Comparison of ENCODE assay signal across 15 cellular contexts in the genomic region with DNA sequence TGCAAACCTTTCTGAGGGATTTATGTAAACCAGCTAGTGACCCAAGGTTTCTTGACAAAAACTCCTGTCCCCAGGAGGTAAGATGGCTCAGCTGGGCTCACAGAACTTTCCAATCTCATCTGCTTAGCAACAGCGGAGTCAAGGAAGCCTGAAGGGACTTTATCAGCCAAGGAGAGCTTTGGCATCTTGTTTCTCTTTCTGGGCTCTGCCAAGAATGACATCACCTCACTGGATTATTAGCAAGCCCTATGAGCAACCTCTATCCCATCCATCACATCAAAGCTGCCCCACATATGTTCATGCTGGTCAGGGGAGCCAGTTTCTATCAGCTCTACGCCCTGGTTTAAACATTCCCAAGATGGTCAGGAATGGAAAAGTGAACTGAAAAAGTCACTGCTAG.
DNase-seq lines count a peak whose midpoint lies in the region; ATAC-seq, FAIRE-seq and TF ChIP-seq lines count a peak whose summit lies in the region.
"Had no signal": no experiment of that assay in that cellular context is flagged by ENCODE, and none has a peak within 500 bp of the region (broad histone marks: within the 10 kb centered on the region; RNA-seq: fewer than 3 reads in every experiment).

No MANE protein-coding gene starts in this region.

- no peak overlapping the region for H3K18ac ChIP-seq in trophoblast cell (ENCODE audit: low read length)

- no peak overlapping the region for H4K8ac ChIP-seq in trophoblast cell (ENCODE audit: low read depth, low read length)

- TF ChIP-seq CTCF in bronchial epithelial cell (IDR thresholded peaks at IDR 0.05; ENCODE audit: insufficient read depth, low read length, severe bottlenecking): no peak

- no peak overlapping the region for H3K4ac ChIP-seq in trophoblast cell (ENCODE audit: low read depth, low read length)

- H2BK120ac ChIP-seq in trophoblast cell (ENCODE audit: insufficient read depth, low read length, poor library complexity): no peak overlapping the region

- no peak overlapping the region for H3K4me2 ChIP-seq in trophoblast cell (ENCODE audit: low read length)

- no peak overlapping the region for H2AFZ ChIP-seq in trophoblast cell (ENCODE audit: insufficient read depth, low read length, poor library complexity)

- no peak overlapping the region for H2AK5ac ChIP-seq in trophoblast cell (ENCODE audit: low read length)

- no peak for ATAC-seq in HG02588 (IDR thresholded peaks at IDR 0.05; ENCODE audit: unreplicated experiment)
- no peak for ATAC-seq in HG03571 (IDR thresholded peaks at IDR 0.05; ENCODE audit: unreplicated experiment)
- ATAC-seq: effector memory CD8-positive, alpha-beta T cell had no signal

- H2BK5ac ChIP-seq in trophoblast cell (ENCODE audit: low read depth, low read length, poor library complexity): no peak overlapping the region

- H3K27ac ChIP-seq in trophoblast cell (ENCODE audit: low read depth, low read length): no peak overlapping the region
- H3K27ac ChIP-seq: SJSA1 had no signal

- peaks cover 1% of the 10 kb centered on the region for H3K79me1 ChIP-seq in trophoblast cell (ENCODE audit: low read length)

- no peak overlapping the region for H4K12ac ChIP-seq in trophoblast cell (ENCODE audit: low read depth, low read length)

- H2BK12ac ChIP-seq in trophoblast cell (ENCODE audit: low read length): no peak overlapping the region

- no CpG with 5 or more reads among the region's 2 CpGs for WGBS in trophoblast cell (ENCODE audit: extremely low coverage, insufficient coverage, insufficient read length)

- no peak for FAIRE-seq in bronchial epithelial cell (lab: Jason Lieb, UNC)
- FAIRE-seq: islet of Langerhans had no signal

- H3K4me3 ChIP-seq in bronchial epithelial cell (ENCODE audit: low read depth, low read length): no peak overlapping the region
- H3K4me3 ChIP-seq in trophoblast cell (ENCODE audit: low read depth, low read length): no peak overlapping the region
- no peak overlapping the region for H3K4me3 ChIP-seq in H7 (ENCODE audit: insufficient read depth, low read depth, low read length)
- H3K4me3 ChIP-seq: SJSA1 had no signal

- H3K36me3 ChIP-seq in bronchial epithelial cell (ENCODE audit: control insufficient read depth, insufficient read depth, low read length) (no peaks in the 10 kb centered on the region), trophoblast cell (ENCODE audit: control insufficient read depth in 1 of 2, insufficient read depth in 2 of 2, low read length in 2 of 2) (no peaks in the 10 kb centered on the region), H7 (replicated peaks; ENCODE audit: control insufficient read depth, insufficient read depth, low read length) (no peaks in the 10 kb centered on the region)
- H3K36me3 ChIP-seq: SJSA1 had no signal

- H3K14ac ChIP-seq in trophoblast cell (ENCODE audit: low read length): no peak overlapping the region

- H3K23ac ChIP-seq in trophoblast cell (ENCODE audit: low read length): no peak overlapping the region

- H3K79me2 ChIP-seq in trophoblast cell (ENCODE audit: control insufficient read depth, insufficient read depth, low read length, poor library complexity): no peaks in the 10 kb centered on the region

- DNase-seq in AG08395 (ENCODE audit: low spot score): peak; percentile 67
- peak; percentile 70 for DNase-seq in HT1080 (ENCODE audit: low read depth)
- peak; percentile 64 for DNase-seq in bronchial epithelial cell (ENCODE audit: low read depth)
- peak; percentile 84 for DNase-seq in kidney tubule cell (ENCODE audit: low spot score)
- no peak for DNase-seq in trophoblast cell
- no peak for DNase-seq in H7
- DNase-seq: activated CD4-positive, alpha-beta T cell treated with anti-CD3 and anti-CD28 coated beads for 1 hour; activated naive CD4-positive, alpha-beta T cell treated with Interleukin-2 at 50 U/mL for 16 hours; effector memory CD8-positive, alpha-beta T cell; NCI-H345; posterior cingulate gyrus had no signal

- H3K27me3 ChIP-seq in bronchial epithelial cell (ENCODE audit: control insufficient read depth, insufficient read depth, low read length) (no peaks in the 10 kb centered on the region), trophoblast cell (ENCODE audit: insufficient read depth, low read length) (no peaks in the 10 kb centered on the region), H7 (ENCODE audit: control insufficient read depth, insufficient read depth, low read length) (no peaks in the 10 kb centered on the region; the same call in 1 of the 2 replicates)
- H3K27me3 ChIP-seq: SJSA1 had no signal

- H4K91ac ChIP-seq in trophoblast cell (ENCODE audit: low read depth, low read length): no peak overlapping the region

- peaks cover 0 to under 1% of the 10 kb centered on the region in 2 experiments for H3K4me1 ChIP-seq in trophoblast cell (ENCODE audit: control insufficient read depth in 1 of 2, insufficient read depth in 2 of 2, low read length in 2 of 2)
- H3K4me1 ChIP-seq: SJSA1 had no signal

- H3K9ac ChIP-seq in trophoblast cell (ENCODE audit: low read length): no peak overlapping the region

- no peaks in the 10 kb centered on the region for H3K9me3 ChIP-seq in trophoblast cell (ENCODE audit: insufficient read depth, low read depth, low read length)
- H3K9me3 ChIP-seq: SJSA1 had no signal

Comparison
In these comparisons a context has a peak if more than half of its experiments do, and no peak if none do; other contexts are left out.
1. DNase-seq: peak in AG08395 (single experiment), HT1080 (single experiment), bronchial epithelial cell (single experiment) and kidney tubule cell (single experiment); none in trophoblast cell (0 of 2) and H7 (single experiment).